In genomic region chr14:92204792-92205191, GRCh38 we compare ENCODE assay signal across 31 cellular contexts.
"Had no signal": no experiment of that assay in that cellular context is flagged by ENCODE, and none has a peak within 500 bp of the region (broad histone marks: within the 10 kb centered on the region; RNA-seq: fewer than 3 reads in every experiment).

No MANE protein-coding gene starts in this region.

- H3K27ac ChIP-seq: adrenal gland, ascending aorta, body of pancreas, brain microvascular endothelial cell, breast epithelium, cardiac muscle cell had no signal

- H3K27me3 ChIP-seq: adrenal gland, ascending aorta, body of pancreas, breast epithelium, cardiac muscle cell had no signal

- FAIRE-seq: astrocyte had no signal

- ATAC-seq: activated naive CD8-positive, alpha-beta T cell treated with anti-CD3 and anti-CD28 coated beads, Interleukin-2, amount 50 U/mL, for 24 hours; activated T-cell treated with anti-CD3 and anti-CD28 coated beads, Interleukin-2, amount 50 U/mL, for 4 hours; activated T-cell treated with anti-CD3 and anti-CD28 coated beads, Interleukin-2, amount 50 U/mL, for 72 hours; body of pancreas had no signal

- H3K4me3 ChIP-seq: adrenal gland, ascending aorta, body of pancreas, breast epithelium, cardiac muscle cell had no signal

- H3K9me3 ChIP-seq: adrenal gland, body of pancreas, breast epithelium had no signal

- H3K4me1 ChIP-seq: adrenal gland, body of pancreas, breast epithelium had no signal

- DNase-seq: activated effector memory CD4-positive, alpha-beta T cell treated with anti-CD3 and anti-CD28 coated beads, Interleukin-2, amount 50 U/mL, for 16 hours; activated effector memory CD4-positive, alpha-beta T cell treated with Interleukin-2 at 50 U/mL for 16 hours; activated gamma-delta T cell; activated gamma-delta T cell treated with Interleukin-2 at 50 U/mL for 16 hours; activated naive CD4-positive, alpha-beta T cell; activated naive CD4-positive, alpha-beta T cell treated with anti-CD3 and anti-CD28 coated beads for 36 hours; activated naive CD4-positive, alpha-beta T cell treated with anti-CD3 and anti-CD28 coated beads, Interleukin-2, amount 10 ng/mL, durations not matched to agents 7 days and 5 days; activated naive CD4-positive, alpha-beta T cell treated with anti-CD3 and anti-CD28 coated beads, Interleukin-2, amount 50 U/mL, for 16 hours; activated naive CD4-positive, alpha-beta T cell treated with Interleukin-2 at 50 U/mL for 16 hours; activated naive CD8-positive, alpha-beta T cell treated with anti-CD3 and anti-CD28 coated beads for 36 hours; activated naive CD8-positive, alpha-beta T cell treated with anti-CD3 and anti-CD28 coated beads, Interleukin-2, amount 10 ng/mL, durations not matched to agents 7 days and 5 days; activated naive CD8-positive, alpha-beta T cell treated with anti-CD3 and anti-CD28 coated beads, Interleukin-2, amount 50 U/mL, for 24 hours; activated T-cell treated with anti-CD3 and anti-CD28 coated beads, Interleukin-2, amount 50 U/mL, for 1 hour; activated T-cell treated with anti-CD3 and anti-CD28 coated beads, Interleukin-2, amount 50 U/mL, for 24 hours; activated T-cell treated with anti-CD3 and anti-CD28 coated beads, Interleukin-2, amount 50 U/mL, for 4 hours; activated T-cell treated with anti-CD3 and anti-CD28 coated beads, Interleukin-2, amount 50 U/mL, for 48 hours; activated T-cell treated with anti-CD3 and anti-CD28 coated beads, Interleukin-2, amount 50 U/mL, for 72 hours; adrenal gland; amniotic stem cell; amygdala; anterior cingulate cortex; aorta; body of pancreas; brain microvascular endothelial cell; caudate nucleus; central memory CD4-positive, alpha-beta T cell; cerebellar nuclear complex had no signal

- H3K36me3 ChIP-seq: adrenal gland, ascending aorta, brain microvascular endothelial cell, breast epithelium, cardiac muscle cell had no signal
